In the genomic region with DNA sequence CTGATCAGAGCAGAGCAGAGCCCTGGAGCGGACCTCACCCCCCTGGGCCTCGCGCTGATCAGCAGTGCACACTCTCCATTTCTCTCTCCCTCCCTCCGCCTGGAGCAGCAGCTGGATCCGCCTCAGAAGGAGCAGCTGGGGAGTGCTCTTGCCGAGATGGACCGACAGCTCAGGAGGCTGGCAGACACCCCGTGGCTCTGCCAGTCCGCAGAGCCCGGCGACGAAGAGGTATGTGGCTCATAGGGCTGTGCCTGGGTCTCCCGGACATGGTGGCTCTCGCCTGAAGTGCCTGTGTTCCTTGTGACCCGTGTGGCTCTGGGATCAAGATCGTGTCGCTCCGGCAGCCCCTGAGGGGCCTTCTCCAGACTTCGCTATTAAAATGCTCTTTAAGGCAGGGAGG, we compare ENCODE assay signal across 17 cellular contexts.
"Had no signal": no experiment of that assay in that cellular context is flagged by ENCODE, and none has a peak within 500 bp of the region (broad histone marks: within the 10 kb centered on the region; RNA-seq: fewer than 3 reads in every experiment).

No MANE protein-coding gene starts in this region.

- H3K27me3 Mint-ChIP-seq: activated CD4-positive, alpha-beta memory T cell treated with anti-CD3 and anti-CD28 coated beads for 36 hours; activated CD4-positive, alpha-beta T cell treated with anti-CD3 and anti-CD28 coated beads for 36 hours; activated CD8-positive, alpha-beta memory T cell treated with anti-CD3 and anti-CD28 coated beads, Interleukin-2, amount 10 ng/mL, durations not matched to agents 7 days and 5 days; effector memory CD8-positive, alpha-beta T cell had no signal

- H3K4me1 Mint-ChIP-seq: activated CD4-positive, alpha-beta T cell treated with anti-CD3 and anti-CD28 coated beads for 36 hours; activated CD8-positive, alpha-beta memory T cell treated with anti-CD3 and anti-CD28 coated beads, Interleukin-2, amount 10 ng/mL, durations not matched to agents 7 days and 5 days had no signal

- H3K9me3 Mint-ChIP-seq: activated CD4-positive, alpha-beta memory T cell treated with anti-CD3 and anti-CD28 coated beads for 36 hours; effector memory CD8-positive, alpha-beta T cell had no signal

- H3K9me3 ChIP-seq: heart left ventricle, pancreas, uterus had no signal

- DNase-seq: activated CD4-positive, alpha-beta memory T cell treated with anti-CD3 and anti-CD28 coated beads for 36 hours; activated CD4-positive, alpha-beta T cell treated with anti-CD3 and anti-CD28 coated beads for 36 hours; activated CD8-positive, alpha-beta memory T cell treated with anti-CD3 and anti-CD28 coated beads, Interleukin-2, amount 10 ng/mL, durations not matched to agents 7 days and 5 days; activated effector memory CD4-positive, alpha-beta T cell treated with Interleukin-2 at 50 U/mL for 16 hours; activated naive CD4-positive, alpha-beta T cell treated with anti-CD3 and anti-CD28 coated beads, Interleukin-2, amount 50 U/mL, for 16 hours; activated T-cell treated with anti-CD3 and anti-CD28 coated beads, Interleukin-2, amount 50 U/mL, for 1 hour; dermis blood vessel endothelial cell; effector memory CD8-positive, alpha-beta T cell; foreskin melanocyte; mesendoderm; stimulated activated CD4-positive, alpha-beta T cell treated with anti-CD3 and anti-CD28 coated beads, Interleukin-4, amount 100 ng/mL, for 24 hours; stimulated activated naive CD8-positive, alpha-beta T cell treated with anti-CD3 and anti-CD28 coated beads, Interleukin-15, Interleukin-2, amounts not matched to agents 100 U/mL and 50 U/mL, for 24 hours; uterus had no signal

- H3K27ac Mint-ChIP-seq: activated CD4-positive, alpha-beta memory T cell treated with anti-CD3 and anti-CD28 coated beads for 36 hours; activated CD4-positive, alpha-beta T cell treated with anti-CD3 and anti-CD28 coated beads for 36 hours; activated CD8-positive, alpha-beta memory T cell treated with anti-CD3 and anti-CD28 coated beads, Interleukin-2, amount 10 ng/mL, durations not matched to agents 7 days and 5 days; effector memory CD8-positive, alpha-beta T cell had no signal

- H3K4me3 ChIP-seq: heart left ventricle, pancreas, uterus had no signal

- H3K4me3 Mint-ChIP-seq: activated CD4-positive, alpha-beta memory T cell treated with anti-CD3 and anti-CD28 coated beads for 36 hours; activated CD4-positive, alpha-beta T cell treated with anti-CD3 and anti-CD28 coated beads for 36 hours; activated CD8-positive, alpha-beta memory T cell treated with anti-CD3 and anti-CD28 coated beads, Interleukin-2, amount 10 ng/mL, durations not matched to agents 7 days and 5 days; effector memory CD8-positive, alpha-beta T cell had no signal

- FAIRE-seq: astrocyte, pancreas had no signal

- H3K27me3 ChIP-seq: heart left ventricle, pancreas, uterus had no signal

- H3K36me3 ChIP-seq: pancreas, uterus had no signal

- ATAC-seq: activated CD4-positive, alpha-beta T cell treated with anti-CD3 and anti-CD28 coated beads for 36 hours; activated CD8-positive, alpha-beta memory T cell treated with anti-CD3 and anti-CD28 coated beads, Interleukin-2, amount 10 ng/mL, durations not matched to agents 7 days and 5 days; effector memory CD8-positive, alpha-beta T cell; heart left ventricle; stimulated activated naive CD8-positive, alpha-beta T cell treated with anti-CD3 and anti-CD28 coated beads, Interleukin-15, Interleukin-2, amounts not matched to agents 100 U/mL and 50 U/mL, for 24 hours had no signal

- H3K27ac ChIP-seq: epithelial cell of prostate, heart left ventricle, pancreas, uterus had no signal

- H3K4me1 ChIP-seq: pancreas, uterus had no signal
